ENCODE assay signal across 8 cellular contexts in the genomic region with DNA sequence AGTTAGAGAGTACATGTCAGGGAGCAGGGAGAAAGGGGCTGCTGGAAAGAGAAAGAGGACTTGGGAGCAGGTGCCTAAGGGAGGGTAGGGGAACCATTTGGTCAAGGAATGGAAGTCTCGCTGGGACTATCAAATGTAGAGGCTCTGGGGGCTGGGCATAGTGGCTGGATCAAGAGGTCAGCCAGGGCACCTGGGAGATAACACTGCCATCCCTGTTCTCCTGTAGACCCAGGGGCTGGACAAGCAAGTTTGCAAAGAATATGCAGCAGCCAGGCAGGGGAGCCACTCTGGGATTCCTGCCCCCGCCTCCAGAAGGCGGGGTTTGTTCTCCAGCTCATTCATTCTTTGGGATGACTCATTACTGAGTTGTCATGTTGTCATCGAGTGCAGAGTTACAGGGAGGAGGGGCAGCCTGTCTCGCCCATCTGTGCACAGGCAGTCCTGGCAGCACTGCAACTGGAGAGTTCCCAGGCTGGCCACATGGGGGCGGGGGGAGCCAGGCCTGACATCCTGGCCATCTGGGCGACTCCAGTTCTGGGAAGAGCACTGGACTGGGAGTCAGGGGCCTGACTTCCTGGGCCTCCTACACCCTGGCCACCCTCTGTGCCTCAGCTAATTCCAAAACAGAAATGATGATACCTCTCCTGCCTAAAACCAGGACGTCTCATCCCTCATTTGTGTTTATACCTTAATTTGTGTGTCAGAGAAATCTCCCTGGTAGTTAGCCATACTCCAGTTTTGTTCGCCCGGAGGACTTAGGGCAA. TPM values are rescaled to one million over a fixed set of nuclear protein-coding genes. Genes with fewer than 3 reads are reported as not detected.
DNase-seq lines count a peak whose midpoint lies in the region; TF ChIP-seq lines count a peak whose summit lies in the region.

No MANE protein-coding gene starts in this region.

- H3K4me1 Mint-ChIP-seq in neural progenitor cell, result peaks cover 24% of the 10 kb centered on the region

- H3K4me3 Mint-ChIP-seq in neural progenitor cell, result peak overlapping the region; percentile 6

- no peak overlapping the region for H3K9ac ChIP-seq in neural progenitor cell

- H3K9me3 ChIP-seq in MG63 (no peaks in the 10 kb centered on the region), neural progenitor cell (ENCODE audit: low read depth) (no peaks in the 10 kb centered on the region)

- CTCF ChIA-PET in RWPE1 (lab: Yijun Ruan, JAX), result interaction anchor here (0.5 to 1.7 kb wide), 10 partner anchors 10 to 1543 kb away, joined by 3 to 9 read pairs (median 3); no protein-coding TSS in a partner anchor

- H3K4me3 ChIP-seq in MG63 (no peak overlapping the region), neural progenitor cell (no peak overlapping the region)

- peaks cover 9% of the 10 kb centered on the region for H3F3A ChIP-seq in neural progenitor cell (ENCODE audit: low read depth)

- H3K79me2 ChIP-seq in neural progenitor cell (ENCODE audit: low read depth), result no peaks in the 10 kb centered on the region

- no peaks in the 10 kb centered on the region for H3K36me3 ChIP-seq in MG63
- H3K36me3 ChIP-seq in neural progenitor cell, result no peaks in the 10 kb centered on the region

- peak overlapping the region; percentile 9 for H3K4me2 ChIP-seq in neural progenitor cell

- POLR2A ChIA-PET in RWPE1 (lab: Yijun Ruan, JAX; ENCODE audit: low non-redundant PET), result no interaction called here

- H3K27ac ChIP-seq in RWPE1, result 0 out of 2 replicates have a peak overlapping the region, but pooled peaks have one; percentile 10
- no peak overlapping the region for H3K27ac ChIP-seq in neural progenitor cell

- H4K20me1 ChIP-seq in neural progenitor cell (ENCODE audit: low read depth), result no peaks in the 10 kb centered on the region

- H3K27ac Mint-ChIP-seq in neural progenitor cell, result peak overlapping the region; percentile 80

- peaks cover 4% of the 10 kb centered on the region for H3K4me1 ChIP-seq in neural progenitor cell

- no peaks in the 10 kb centered on the region for H3K36me3 Mint-ChIP-seq in neural progenitor cell

- H3K27me3 Mint-ChIP-seq in neural progenitor cell (ENCODE audit: insufficient read depth, low read depth), result peaks cover 13% of the 10 kb centered on the region

- H2AFZ ChIP-seq in neural progenitor cell (replicated peaks), result no peak overlapping the region

- TF ChIP-seq CTCF in RWPE1 (conservative IDR thresholded peaks at IDR 0.05; ENCODE audit: low read depth), result peak; percentile 93
- TF ChIP-seq CTCF in neural progenitor cell (IDR thresholded peaks at IDR 0.05), result peak; percentile 81

- no peaks in the 10 kb centered on the region for H3K9me3 Mint-ChIP-seq in neural progenitor cell

- H3K27me3 ChIP-seq in MG63 (no peaks in the 10 kb centered on the region), neural progenitor cell (no peaks in the 10 kb centered on the region)

- DNase-seq in ELR (ENCODE audit: low read depth) (peak; percentile 99), HCEC 1CT (peak; percentile 97), MG63 (peak; percentile 95), RWPE1 (ENCODE audit: low spot score) (peak; percentile 96), fibroblast of peridontal ligament (ENCODE audit: extremely low read depth) (peak; percentile 97), neural progenitor cell (ENCODE audit: low spot score) (peak; percentile 89), stromal cell of bone marrow (ENCODE audit: low read depth) (peak; percentile 96)
- DNase-seq in activated T-helper 1 cell treated with anti-CD3 and anti-CD28 coated beads, Interleukin-2, amount 50 U/mL, for 16 hours (ENCODE audit: low read depth in 1 of 2, low spot score in 1 of 2), result peak; percentile 62 to 73

RNA-seq across cellular contexts. Expression of a gene that starts 28.2 kb away (rescaled TPM):
- total RNA-seq in MG63 (2014; rRNA removed; shearing (Covaris generic); ENCODE audit: low replicate concordance), result 26.2 and 31.0 TPM in 2 replicates
- 24.3 and 34.6 TPM in 2 replicates for total RNA-seq in neural progenitor cell (ENCODE audit: low replicate concordance)
